ENCODE assay signal across 13 cellular contexts in the genomic region with DNA sequence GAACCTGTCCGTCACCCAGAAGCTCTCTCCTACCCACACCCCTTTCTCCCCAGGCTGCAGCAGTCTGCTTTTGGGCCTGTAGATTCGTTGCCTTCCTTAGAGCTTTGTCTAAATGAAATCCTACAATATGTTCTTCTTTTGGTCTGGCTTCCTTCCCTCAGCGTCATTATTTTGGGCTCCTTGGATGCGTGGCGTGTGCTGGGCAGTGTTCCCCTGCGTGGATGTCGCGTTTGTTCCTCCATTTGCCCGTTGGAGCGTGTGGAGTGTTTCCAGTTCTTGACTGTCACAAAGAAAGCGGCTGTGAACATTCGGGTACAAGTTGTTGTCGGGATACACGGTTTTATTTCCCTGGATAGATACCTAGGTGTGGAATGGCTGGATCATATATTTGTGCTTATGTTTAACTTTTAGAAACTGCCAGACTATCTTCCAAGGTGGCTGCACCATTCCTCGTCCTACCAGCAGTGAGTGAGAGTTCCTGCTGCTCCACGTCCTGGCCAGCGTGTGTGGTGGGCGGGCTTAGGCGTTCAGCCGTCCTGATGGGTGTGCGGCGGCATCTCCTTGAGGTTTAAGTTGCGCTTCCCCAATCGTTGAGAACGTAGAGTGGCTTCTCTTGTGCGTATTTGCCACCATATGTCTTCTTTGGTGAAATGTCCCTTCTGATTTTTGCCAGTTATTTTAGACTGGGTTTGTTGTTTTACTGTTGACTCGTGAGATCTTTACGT. TPM values are rescaled to one million over a fixed set of nuclear protein-coding genes. Genes with fewer than 3 reads are reported as not detected.
DNase-seq lines count a peak whose midpoint lies in the region; ATAC-seq, FAIRE-seq and TF ChIP-seq lines count a peak whose summit lies in the region.
"Had no signal": no experiment of that assay in that cellular context is flagged by ENCODE, and none has a peak within 500 bp of the region (broad histone marks: within the 10 kb centered on the region; RNA-seq: fewer than 3 reads in every experiment).

No MANE protein-coding gene starts in this region.

- H3K36me3 ChIP-seq in psoas muscle (ENCODE audit: insufficient read depth in 1 of 2, low read depth in 1 of 2), result no peaks in the 10 kb centered on the region
- no peaks in the 10 kb centered on the region for H3K36me3 ChIP-seq in small intestine (ENCODE audit: control insufficient read depth in 2 of 2, insufficient read depth in 2 of 2, low read length in 2 of 2)
- H3K36me3 ChIP-seq: gastroesophageal sphincter, ovary had no signal

- POLR2A ChIA-PET in WTC11 (lab: Charles Lee), result no interaction called here

- H3K9me3 Mint-ChIP-seq in activated naive CD4-positive, alpha-beta T cell treated with anti-CD3 and anti-CD28 coated beads for 36 hours, result no peaks in the 10 kb centered on the region
- no peaks in the 10 kb centered on the region for H3K9me3 Mint-ChIP-seq in WTC11

- 79 to 85% (median 81%) methylated on average over 28 of the region's 28 CpGs for WGBS in psoas muscle, 3 donors
- 75 to 91% (median 90%) methylated on average over 28 of the region's 28 CpGs for WGBS in small intestine, 3 donors

- H3K4me3 ChIP-seq in psoas muscle (no peak overlapping the region), small intestine (ENCODE audit: low read depth in 1 of 2, low read length in 2 of 2) (no peak overlapping the region)
- H3K4me3 ChIP-seq: gastroesophageal sphincter, ovary had no signal

- H3K27me3 ChIP-seq in psoas muscle (ENCODE audit: insufficient read depth in 3 of 3, low read length in 2 of 3) (no peaks in the 10 kb centered on the region), small intestine (ENCODE audit: control insufficient read depth in 2 of 2, insufficient read depth in 2 of 2, low read length in 2 of 2) (no peaks in the 10 kb centered on the region)
- H3K27me3 ChIP-seq: gastroesophageal sphincter, ovary had no signal

- ATAC-seq in WTC11 (peak; percentile 47; the same call in 1 of the 2 replicates), psoas muscle (no peak)
- ATAC-seq: gastroesophageal sphincter, left lobe of liver had no signal

- H3K9me3 ChIP-seq in psoas muscle (peaks cover 6% of the 10 kb centered on the region), small intestine (ENCODE audit: control insufficient read depth, low read depth) (no peaks in the 10 kb centered on the region)
- H3K9me3 ChIP-seq: ovary had no signal

- TF ChIP-seq CTCF in WTC11 (IDR thresholded peaks at IDR 0.05), result no peak
- TF ChIP-seq CTCF in psoas muscle (IDR thresholded peaks at IDR 0.05), result no peak

- H3K36me3 Mint-ChIP-seq in activated naive CD4-positive, alpha-beta T cell treated with anti-CD3 and anti-CD28 coated beads for 36 hours (ENCODE audit: low read depth), result peaks cover 2% of the 10 kb centered on the region
- H3K36me3 Mint-ChIP-seq in WTC11, result no peaks in the 10 kb centered on the region

- H3K27ac ChIP-seq in psoas muscle, result no peak overlapping the region
- H3K27ac ChIP-seq in small intestine (ENCODE audit: low read depth in 1 of 2, low read length in 1 of 2), result peak overlapping the region in 1 of 2 donors; percentile 61
- H3K27ac ChIP-seq: ovary had no signal

- CTCF ChIA-PET in activated naive CD4-positive, alpha-beta T cell treated with anti-CD3 and anti-CD28 coated beads for 36 hours (lab: Charles Lee), result no interaction called here
- CTCF ChIA-PET in WTC11 (lab: Charles Lee), result interaction anchor here (1.5 kb wide), 1 partner anchor 122 kb away, joined by 3 read pairs; no protein-coding TSS in a partner anchor

- H3K4me3 Mint-ChIP-seq in activated naive CD4-positive, alpha-beta T cell treated with anti-CD3 and anti-CD28 coated beads for 36 hours, result no peak overlapping the region
- H3K4me3 Mint-ChIP-seq in WTC11, result no peak overlapping the region

- H3K4me1 Mint-ChIP-seq in activated naive CD4-positive, alpha-beta T cell treated with anti-CD3 and anti-CD28 coated beads for 36 hours (ENCODE audit: low read depth), result peaks cover 58% of the 10 kb centered on the region
- peaks cover 35% of the 10 kb centered on the region for H3K4me1 Mint-ChIP-seq in WTC11

- FAIRE-seq in small intestine (lab: Jason Lieb, UNC), result no peak

- peak overlapping the region; percentile 72 for H3K27ac Mint-ChIP-seq in activated naive CD4-positive, alpha-beta T cell treated with anti-CD3 and anti-CD28 coated beads for 36 hours
- H3K27ac Mint-ChIP-seq in WTC11, result peak overlapping the region; percentile 50

- H3K4me1 ChIP-seq in psoas muscle (peaks cover 19% of the 10 kb centered on the region), small intestine (ENCODE audit: control insufficient read depth in 2 of 2, insufficient read depth in 1 of 2, low read depth in 1 of 2, low read length in 1 of 2) (peaks cover 4 to 5% of the 10 kb centered on the region in 2 donors)

- no peak for DNase-seq in activated naive CD4-positive, alpha-beta T cell treated with anti-CD3 and anti-CD28 coated beads for 36 hours
- DNase-seq in activated naive CD4-positive, alpha-beta T cell treated with anti-CD3 and anti-CD28 coated beads, Interleukin-2, amount 50 U/mL, for 16 hours, result no peak
- DNase-seq in WTC11 (ENCODE audit: low spot score) (no peak), hippocampal formation (lab: John Stamatoyannopoulos, UW) (peak; percentile 30 to 64), psoas muscle (peak; percentile 26 to 34), NCI-H526 (lab: John Stamatoyannopoulos, UW) (no peak), epidermal melanocyte (ENCODE audit: insufficient read length, low spot score) (no peak), small intestine (no peak)
- DNase-seq: aorta, NCI-H187 treated with DMSO at 0.1 percent for 48 hours, ovary had no signal

- H3K27me3 Mint-ChIP-seq in activated naive CD4-positive, alpha-beta T cell treated with anti-CD3 and anti-CD28 coated beads for 36 hours (ENCODE audit: low read depth), result no peaks in the 10 kb centered on the region
- H3K27me3 Mint-ChIP-seq in WTC11 (ENCODE audit: low read depth), result no peaks in the 10 kb centered on the region

- intact Hi-C loops in activated naive CD4-positive, alpha-beta T cell treated with anti-CD3 and anti-CD28 coated beads for 36 hours (cut with micrococcal nuclease), result loop anchor here (1.0 to 2.0 kb wide), 2 partner anchors 25 to 41 kb away; no protein-coding TSS in a partner anchor
- intact Hi-C loops in psoas muscle (cut with DNase I), result no loop called here

TF ChIP-seq in WTC11, 78 proteins besides CTCF, POLR2A, EP300 and RAD21 (continues in another document):
- TF ChIP-seq, protein P1, sequence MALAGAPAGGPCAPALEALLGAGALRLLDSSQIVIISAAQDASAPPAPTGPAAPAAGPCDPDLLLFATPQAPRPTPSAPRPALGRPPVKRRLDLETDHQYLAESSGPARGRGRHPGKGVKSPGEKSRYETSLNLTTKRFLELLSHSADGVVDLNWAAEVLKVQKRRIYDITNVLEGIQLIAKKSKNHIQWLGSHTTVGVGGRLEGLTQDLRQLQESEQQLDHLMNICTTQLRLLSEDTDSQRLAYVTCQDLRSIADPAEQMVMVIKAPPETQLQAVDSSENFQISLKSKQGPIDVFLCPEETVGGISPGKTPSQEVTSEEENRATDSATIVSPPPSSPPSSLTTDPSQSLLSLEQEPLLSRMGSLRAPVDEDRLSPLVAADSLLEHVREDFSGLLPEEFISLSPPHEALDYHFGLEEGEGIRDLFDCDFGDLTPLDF (CRISPR knock-in tag; IDR thresholded peaks at IDR 0.05), result no peak
- TF ChIP-seq, protein P2, sequence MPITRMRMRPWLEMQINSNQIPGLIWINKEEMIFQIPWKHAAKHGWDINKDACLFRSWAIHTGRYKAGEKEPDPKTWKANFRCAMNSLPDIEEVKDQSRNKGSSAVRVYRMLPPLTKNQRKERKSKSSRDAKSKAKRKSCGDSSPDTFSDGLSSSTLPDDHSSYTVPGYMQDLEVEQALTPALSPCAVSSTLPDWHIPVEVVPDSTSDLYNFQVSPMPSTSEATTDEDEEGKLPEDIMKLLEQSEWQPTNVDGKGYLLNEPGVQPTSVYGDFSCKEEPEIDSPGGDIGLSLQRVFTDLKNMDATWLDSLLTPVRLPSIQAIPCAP (CRISPR knock-in tag; IDR thresholded peaks at IDR 0.05), result no peak
- TF ChIP-seq ELF4 (CRISPR knock-in tag; IDR thresholded peaks at IDR 0.05; ENCODE audit: low read depth) (no peak), NR3C1 (CRISPR knock-in tag; conservative IDR thresholded peaks at IDR 0.05; ENCODE audit: low read depth) (no peak), ZNF416 (CRISPR knock-in tag; IDR thresholded peaks at IDR 0.05) (no peak), FOXJ3 (CRISPR knock-in tag; IDR thresholded peaks at IDR 0.05; ENCODE audit: borderline replicate concordance) (no peak)
- TF ChIP-seq, protein P3, sequence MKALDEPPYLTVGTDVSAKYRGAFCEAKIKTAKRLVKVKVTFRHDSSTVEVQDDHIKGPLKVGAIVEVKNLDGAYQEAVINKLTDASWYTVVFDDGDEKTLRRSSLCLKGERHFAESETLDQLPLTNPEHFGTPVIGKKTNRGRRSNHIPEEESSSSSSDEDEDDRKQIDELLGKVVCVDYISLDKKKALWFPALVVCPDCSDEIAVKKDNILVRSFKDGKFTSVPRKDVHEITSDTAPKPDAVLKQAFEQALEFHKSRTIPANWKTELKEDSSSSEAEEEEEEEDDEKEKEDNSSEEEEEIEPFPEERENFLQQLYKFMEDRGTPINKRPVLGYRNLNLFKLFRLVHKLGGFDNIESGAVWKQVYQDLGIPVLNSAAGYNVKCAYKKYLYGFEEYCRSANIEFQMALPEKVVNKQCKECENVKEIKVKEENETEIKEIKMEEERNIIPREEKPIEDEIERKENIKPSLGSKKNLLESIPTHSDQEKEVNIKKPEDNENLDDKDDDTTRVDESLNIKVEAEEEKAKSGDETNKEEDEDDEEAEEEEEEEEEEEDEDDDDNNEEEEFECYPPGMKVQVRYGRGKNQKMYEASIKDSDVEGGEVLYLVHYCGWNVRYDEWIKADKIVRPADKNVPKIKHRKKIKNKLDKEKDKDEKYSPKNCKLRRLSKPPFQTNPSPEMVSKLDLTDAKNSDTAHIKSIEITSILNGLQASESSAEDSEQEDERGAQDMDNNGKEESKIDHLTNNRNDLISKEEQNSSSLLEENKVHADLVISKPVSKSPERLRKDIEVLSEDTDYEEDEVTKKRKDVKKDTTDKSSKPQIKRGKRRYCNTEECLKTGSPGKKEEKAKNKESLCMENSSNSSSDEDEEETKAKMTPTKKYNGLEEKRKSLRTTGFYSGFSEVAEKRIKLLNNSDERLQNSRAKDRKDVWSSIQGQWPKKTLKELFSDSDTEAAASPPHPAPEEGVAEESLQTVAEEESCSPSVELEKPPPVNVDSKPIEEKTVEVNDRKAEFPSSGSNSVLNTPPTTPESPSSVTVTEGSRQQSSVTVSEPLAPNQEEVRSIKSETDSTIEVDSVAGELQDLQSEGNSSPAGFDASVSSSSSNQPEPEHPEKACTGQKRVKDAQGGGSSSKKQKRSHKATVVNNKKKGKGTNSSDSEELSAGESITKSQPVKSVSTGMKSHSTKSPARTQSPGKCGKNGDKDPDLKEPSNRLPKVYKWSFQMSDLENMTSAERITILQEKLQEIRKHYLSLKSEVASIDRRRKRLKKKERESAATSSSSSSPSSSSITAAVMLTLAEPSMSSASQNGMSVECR (CRISPR knock-in tag; IDR thresholded peaks at IDR 0.05; ENCODE audit: borderline replicate concordance), result no peak

RNA-seq across cellular contexts. Expression of a gene that starts 31.7 kb away (rescaled TPM):
- 10 to 100 TPM; 25.5 to 26.3 TPM for total RNA-seq in activated naive CD4-positive, alpha-beta T cell treated with anti-CD3 and anti-CD28 coated beads for 36 hours
- total RNA-seq in WTC11 (2021) (75.5 to 88.6 TPM (median 75.6 TPM) in 3 replicates), psoas muscle (10 to 100 TPM; 21.4 to 32.1 (median 30.3) TPM)
- polyA plus RNA-seq in psoas muscle (10 to 100 TPM in 2 of 3 donors, 1 to 10 TPM in 1; 7.7 to 20.9 (median 18.3) TPM), small intestine (10 to 100 TPM in 1 of 3 donors, 1 to 10 TPM in 2; 4.2 to 17.8 (median 5.4) TPM)

Comparison
In these comparisons a context has a peak if more than half of its experiments do, and no peak if none do; other contexts are left out.
1. DNase-seq: peak in hippocampal formation (2 of 2) and psoas muscle (2 of 2); none in activated naive CD4-positive, alpha-beta T cell treated with anti-CD3 and anti-CD28 coated beads for 36 hours (single experiment), activated naive CD4-positive, alpha-beta T cell treated with anti-CD3 and anti-CD28 coated beads, Interleukin-2, amount 50 U/mL, for 16 hours (single experiment), WTC11 (single experiment), NCI-H526 (0 of 2), epidermal melanocyte (single experiment) and small intestine (single experiment).